ENCODE assay signal across 15 cellular contexts in the genomic region with DNA sequence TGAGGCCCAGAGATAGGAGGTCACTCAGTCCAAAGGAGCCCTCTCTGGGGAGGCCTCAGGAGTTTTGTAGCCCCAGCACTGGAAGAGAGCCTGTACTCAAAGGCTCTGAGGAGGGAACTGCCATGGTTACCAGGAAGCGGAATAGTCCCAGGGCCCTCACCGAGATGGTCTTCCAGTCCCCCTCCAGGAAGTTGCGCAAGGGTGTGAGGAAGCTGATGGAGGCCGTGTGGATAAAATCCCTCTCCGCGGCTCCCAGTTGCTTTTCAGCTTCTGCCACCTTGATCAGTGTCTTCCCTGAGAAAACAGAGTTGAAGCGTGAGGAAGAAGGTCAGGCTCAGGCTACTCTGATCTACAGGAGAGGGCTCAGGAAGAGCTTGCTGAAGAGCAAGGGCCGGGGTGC. TPM values are rescaled to one million over a fixed set of nuclear protein-coding genes. Genes with fewer than 3 reads are reported as not detected.
DNase-seq lines count a peak whose midpoint lies in the region; ATAC-seq, FAIRE-seq and TF ChIP-seq lines count a peak whose summit lies in the region.
"Had no signal": no experiment of that assay in that cellular context is flagged by ENCODE, and none has a peak within 500 bp of the region (broad histone marks: within the 10 kb centered on the region; RNA-seq: fewer than 3 reads in every experiment).

No MANE protein-coding gene starts in this region.

- TF ChIP-seq POLR2A in HepG2 (IDR thresholded peaks at IDR 0.05; ENCODE audit: insufficient read depth in 1 of 2, low read depth in 2 of 2, low read length in 2 of 2) (no peak), right lobe of liver (IDR thresholded peaks at IDR 0.05) (no peak), NB4 (IDR thresholded peaks at IDR 0.05; ENCODE audit: extremely low read depth, insufficient read length) (no peak)

- H3K36me3 Mint-ChIP-seq in dendritic cell treated with granulocyte-macrophage colony-stimulating factor and Interleukin-4, amounts not matched to agents 40 ng/mL and 50 ng/mL, for 4 days (ENCODE audit: low read depth), result peaks cover 75% of the 10 kb centered on the region

- H2AFZ ChIP-seq in HepG2 (ENCODE audit: low read length), result no peak overlapping the region
- H2AFZ ChIP-seq: GM23338 had no signal

- TF ChIP-seq EP300 in HepG2 (IDR thresholded peaks at IDR 0.05; ENCODE audit: low read depth in 2 of 2, low read length in 2 of 2) (no peak), HepG2 (CRISPR knock-in tag; IDR thresholded peaks at IDR 0.05; ENCODE audit: borderline replicate concordance) (no peak)

- CTCF ChIA-PET in HepG2 (lab: Yijun Ruan, JAX; ENCODE audit: low intra/inter-chr PET ratio, low total read pairs), result no interaction called here

- TF ChIP-seq RAD21 in HepG2 (CRISPR knock-in tag; IDR thresholded peaks at IDR 0.05), result no peak

- no peak overlapping the region for H3K4me2 ChIP-seq in HepG2 (ENCODE audit: low read depth, low read length)
- H3K4me2 ChIP-seq: BLaER1, GM23338 had no signal

- H3K27ac ChIP-seq in HepG2 (ENCODE audit: extremely low read length, insufficient read depth, low read length) (no peak overlapping the region), right lobe of liver (no peak overlapping the region), substantia nigra (ENCODE audit: low read depth, low read length, poor library complexity, severe bottlenecking) (peak overlapping the region; percentile 21)
- H3K27ac ChIP-seq: BLaER1 had no signal

- H3K27me3 ChIP-seq in HepG2 (ENCODE audit: control insufficient read depth in 1 of 2, insufficient read depth in 2 of 2, low read length in 2 of 2) (no peaks in the 10 kb centered on the region), right lobe of liver (no peaks in the 10 kb centered on the region)
- H3K27me3 ChIP-seq: BLaER1 had no signal

- no peaks in the 10 kb centered on the region for H3K27me3 Mint-ChIP-seq in dendritic cell treated with granulocyte-macrophage colony-stimulating factor and Interleukin-4, amounts not matched to agents 40 ng/mL and 50 ng/mL, for 4 days
- H3K27me3 Mint-ChIP-seq: CD4-positive, CD25-positive, alpha-beta regulatory T cell had no signal

- 89% methylated on average over 8 of the region's 8 CpGs for WGBS in HepG2 (ENCODE audit: low lambda C conversion rate)
- 81% methylated on average over 3 of the region's 8 CpGs for WGBS in right lobe of liver (ENCODE audit: insufficient coverage, low coverage, low lambda C conversion rate, missing lambda C conversion rate)

- no peak for FAIRE-seq in HepG2 (lab: Jason Lieb, UNC)

- no peaks in the 10 kb centered on the region for H3K79me2 ChIP-seq in HepG2 (ENCODE audit: insufficient read depth, low read length)

- H3K4me1 Mint-ChIP-seq in dendritic cell treated with granulocyte-macrophage colony-stimulating factor and Interleukin-4, amounts not matched to agents 40 ng/mL and 50 ng/mL, for 4 days (ENCODE audit: low read depth), result peaks cover 16% of the 10 kb centered on the region

- H3K9me3 ChIP-seq in HepG2 (ENCODE audit: low read length) (no peaks in the 10 kb centered on the region), right lobe of liver (no peaks in the 10 kb centered on the region)
- H3K9me3 ChIP-seq: BLaER1 had no signal

- no peak overlapping the region for H3K4me3 ChIP-seq in HepG2 (replicated peaks in 1 of 3; ENCODE audit: insufficient read depth in 1 of 3, low read depth in 2 of 3, low read length in 3 of 3)
- no peak overlapping the region for H3K4me3 ChIP-seq in right lobe of liver
- H3K4me3 ChIP-seq in NB4 (ENCODE audit: low read depth, low read length), result no peak overlapping the region
- H3K4me3 ChIP-seq: BLaER1, GM23338 had no signal

- H3K27ac Mint-ChIP-seq in dendritic cell treated with granulocyte-macrophage colony-stimulating factor and Interleukin-4, amounts not matched to agents 40 ng/mL and 50 ng/mL, for 4 days, result peak overlapping the region; percentile 68
- H3K27ac Mint-ChIP-seq: GM23338 had no signal

- intact Hi-C loops in HepG2 (cut with micrococcal nuclease; ENCODE audit: unreplicated experiment) (no loop called here), right lobe of liver (cut with DNase I) (no loop called here)
- intact Hi-C loops in dendritic cell treated with granulocyte-macrophage colony-stimulating factor and Interleukin-4, amounts not matched to agents 40 ng/mL and 50 ng/mL, for 4 days (cut with micrococcal nuclease), result no loop called here

- H3K4me1 ChIP-seq in HepG2 (ENCODE audit: insufficient read depth, low read length) (no peaks in the 10 kb centered on the region), right lobe of liver (no peaks in the 10 kb centered on the region)

- ATAC-seq in HepG2, result no peak
- no peak for ATAC-seq in right lobe of liver
- no peak for ATAC-seq in SK-N-SH treated with all-trans-retinoic acid at 6 μM for 48 hours
- ATAC-seq: GM23338 had no signal

- no peak overlapping the region for H3K4me3 Mint-ChIP-seq in dendritic cell treated with granulocyte-macrophage colony-stimulating factor and Interleukin-4, amounts not matched to agents 40 ng/mL and 50 ng/mL, for 4 days
- H3K4me3 Mint-ChIP-seq: CD4-positive, CD25-positive, alpha-beta regulatory T cell; GM23338; H9 had no signal

- no peak overlapping the region for H3K9ac ChIP-seq in HepG2 (ENCODE audit: insufficient read depth, low read depth, low read length)
- H3K9ac ChIP-seq: BLaER1 had no signal

- no peaks in the 10 kb centered on the region for H4K20me1 ChIP-seq in HepG2 (ENCODE audit: insufficient read depth, low read length)
- H4K20me1 ChIP-seq: BLaER1 had no signal

- peaks cover 9 to 17% of the 10 kb centered on the region in 2 experiments; a peak in 4 of 5 replicates for H3K36me3 ChIP-seq in HepG2 (replicated peaks in 1 of 2; ENCODE audit: control insufficient read depth in 1 of 2, insufficient read depth in 2 of 2, low read length in 2 of 2)
- H3K36me3 ChIP-seq in right lobe of liver, result peaks cover 0 to 10% (median 0%) of the 10 kb centered on the region in 4 donors

- no peaks in the 10 kb centered on the region for H3K9me3 Mint-ChIP-seq in dendritic cell treated with granulocyte-macrophage colony-stimulating factor and Interleukin-4, amounts not matched to agents 40 ng/mL and 50 ng/mL, for 4 days
- H3K9me3 Mint-ChIP-seq: CD4-positive, CD25-positive, alpha-beta regulatory T cell; GM23338; H9 had no signal

- DNase-seq in HepG2 (ENCODE audit: low spot score) (no peak), right lobe of liver (no peak), NB4 (ENCODE audit: low read depth) (peak; percentile 2), substantia nigra (lab: John Stamatoyannopoulos, UW) (no peak), superior temporal gyrus (ENCODE audit: extremely low spot score) (no peak), T-helper 9 cell (no peak)
- DNase-seq: 8988T; AML-193; CD4-positive, CD25-positive, alpha-beta regulatory T cell; DMS 273 treated with DMSO at 0.1 percent for 48 hours; H9 had no signal

- POLR2A ChIA-PET in HepG2 (lab: Yijun Ruan, JAX), result no interaction called here

- in situ Hi-C loops in HepG2 (cut with HindIII; ENCODE audit: extremely low pct_ligation_motif_present, low pct_unique_long_range_greater_than_20kb), result no loop called here

- TF ChIP-seq CTCF in HepG2 (CRISPR knock-in tag; IDR thresholded peaks at IDR 0.05) (no peak), right lobe of liver (IDR thresholded peaks at IDR 0.05) (no peak), NB4 (IDR thresholded peaks at IDR 0.05; ENCODE audit: low read depth, low read length) (no peak)

- BruUV-seq in HepG2 (replicated peaks; lab: Mats Ljungman, UMichigan), result no TSS peak

RNA-seq across cellular contexts. Expression of a gene that starts 13.5 kb away (rescaled TPM):
- total RNA-seq in HepG2 (2016; rRNA removed; fragmentation: Illumina TruSeq; extraction: Trizol), result 10.5 and 24.0 TPM in 2 replicates
- total RNA-seq in HepG2 (2016; cell fraction: cytosol; rRNA removed; fragmentation: Illumina TruSeq; extraction: Trizol; ENCODE audit: low read depth), result 5.7 and 6.3 TPM in 2 replicates
- total RNA-seq in HepG2 (2016; cell fraction: insoluble cytoplasmic fraction; rRNA removed; fragmentation: Illumina TruSeq; extraction: Trizol), result 10.1 and 22.9 TPM in 2 replicates
- total RNA-seq in HepG2 (2016; cell fraction: membrane; rRNA removed; fragmentation: Illumina TruSeq; extraction: Trizol), result 9.8 and 12.3 TPM in 2 replicates
- total RNA-seq in HepG2 (2016; cell fraction: nucleus; rRNA removed; fragmentation: Illumina TruSeq; extraction: Trizol), result 28.6 and 31.6 TPM in 2 replicates
- 40.6 and 68.0 TPM in 2 replicates for polyA plus RNA-seq in HepG2 (2011; rRNA removed)
- polyA plus RNA-seq in HepG2 (2011; cell fraction: cytosol; rRNA removed), result 23.7 and 25.8 TPM in 2 replicates
- 356 and 393 TPM in 2 replicates for polyA plus RNA-seq in HepG2 (2011; cell fraction: nucleus; rRNA removed)
- polyA plus RNA-seq in HepG2 (2012), result 17.4 and 18.7 TPM in 2 replicates
- 7.5 and 8.5 TPM in 2 replicates for polyA plus RNA-seq in HepG2 (2016; cell fraction: cytosol; fragmentation: Illumina TruSeq; extraction: Trizol; ENCODE audit: low read depth)
- polyA plus RNA-seq in HepG2 (2016; cell fraction: insoluble cytoplasmic fraction; fragmentation: Illumina TruSeq; extraction: Trizol; ENCODE audit: low read depth), result 13.7 and 15.9 TPM in 2 replicates
- 11.0 and 13.2 TPM in 2 replicates for polyA plus RNA-seq in HepG2 (2016; cell fraction: membrane; fragmentation: Illumina TruSeq; extraction: Trizol; ENCODE audit: low read depth)
- 80.7 and 100 TPM in 2 replicates for polyA plus RNA-seq in HepG2 (2016; cell fraction: nucleus; fragmentation: Illumina TruSeq; extraction: Trizol; ENCODE audit: insufficient read depth, low read depth)
- 29.6 and 163 TPM in 2 replicates for polyA minus RNA-seq in HepG2 (2011; rRNA and poly(A)+ RNA removed; ENCODE audit: low replicate concordance)
- 10.4 and 14.1 TPM in 2 replicates for polyA minus RNA-seq in HepG2 (2011; cell fraction: cytosol; rRNA and poly(A)+ RNA removed)
- polyA minus RNA-seq in HepG2 (2011; cell fraction: nucleus; rRNA and poly(A)+ RNA removed), result 20.3 and 22.6 TPM in 2 replicates
- total RNA-seq in right lobe of liver, result 10 to 100 TPM; 23.7 to 28.3 (median 24.7) TPM

RNA-seq across cellular contexts. Expression of a gene that starts 21.8 kb away (rescaled TPM):
- total RNA-seq in HepG2 (2016; rRNA removed; fragmentation: Illumina TruSeq; extraction: Trizol) (8.9 and 17.1 TPM in 2 replicates), right lobe of liver (10 to 100 TPM in 4 of 6 experiments, 1 to 10 TPM in 2; 9.1 to 16.4 (median 10.8) TPM)
- total RNA-seq in HepG2 (2016; cell fraction: cytosol; rRNA removed; fragmentation: Illumina TruSeq; extraction: Trizol; ENCODE audit: low read depth), result 5.8 TPM in 2 replicates
- total RNA-seq in HepG2 (2016; cell fraction: insoluble cytoplasmic fraction; rRNA removed; fragmentation: Illumina TruSeq; extraction: Trizol), result 8.3 and 17.7 TPM in 2 replicates
- total RNA-seq in HepG2 (2016; cell fraction: membrane; rRNA removed; fragmentation: Illumina TruSeq; extraction: Trizol), result 6.6 and 6.9 TPM in 2 replicates
- 22.2 and 26.2 TPM in 2 replicates for total RNA-seq in HepG2 (2016; cell fraction: nucleus; rRNA removed; fragmentation: Illumina TruSeq; extraction: Trizol)
- 10.8 and 12.2 TPM in 2 replicates for polyA plus RNA-seq in HepG2 (2011; rRNA removed)
- 4.8 and 7.2 TPM in 2 replicates for polyA plus RNA-seq in HepG2 (2011; cell fraction: cytosol; rRNA removed)
- 118 and 145 TPM in 2 replicates for polyA plus RNA-seq in HepG2 (2011; cell fraction: nucleus; rRNA removed)
- 3.9 and 9.8 TPM in 2 replicates for polyA plus RNA-seq in HepG2 (2012)
- polyA plus RNA-seq in HepG2 (2016; cell fraction: cytosol; fragmentation: Illumina TruSeq; extraction: Trizol; ENCODE audit: low read depth), result 1.3 and 1.6 TPM in 2 replicates
- 5.8 and 6.3 TPM in 2 replicates for polyA plus RNA-seq in HepG2 (2016; cell fraction: insoluble cytoplasmic fraction; fragmentation: Illumina TruSeq; extraction: Trizol; ENCODE audit: low read depth)
- 3.4 and 4.3 TPM in 2 replicates for polyA plus RNA-seq in HepG2 (2016; cell fraction: membrane; fragmentation: Illumina TruSeq; extraction: Trizol; ENCODE audit: low read depth)
- polyA plus RNA-seq in HepG2 (2016; cell fraction: nucleus; fragmentation: Illumina TruSeq; extraction: Trizol; ENCODE audit: insufficient read depth, low read depth), result 44.0 and 50.8 TPM in 2 replicates
- 17.4 and 26.1 TPM in 2 replicates for polyA minus RNA-seq in HepG2 (2011; rRNA and poly(A)+ RNA removed; ENCODE audit: low replicate concordance)
- 4.4 and 5.0 TPM in 2 replicates for polyA minus RNA-seq in HepG2 (2011; cell fraction: cytosol; rRNA and poly(A)+ RNA removed)
- polyA minus RNA-seq in HepG2 (2011; cell fraction: nucleus; rRNA and poly(A)+ RNA removed), result 18.5 and 19.6 TPM in 2 replicates
